Comparison of ENCODE assay signal across 13 cellular contexts in genomic region chr12:30200864-30201263, GRCh38.
DNase-seq lines count a peak whose midpoint lies in the region; ATAC-seq and TF ChIP-seq lines count a peak whose summit lies in the region.
"Had no signal": no experiment of that assay in that cellular context is flagged by ENCODE, and none has a peak within 500 bp of the region (broad histone marks: within the 10 kb centered on the region; RNA-seq: fewer than 3 reads in every experiment).

No MANE protein-coding gene starts in this region.

- H3K27ac ChIP-seq in mammary epithelial cell (ENCODE audit: insufficient read depth, low read depth, low read length), result no peak overlapping the region
- H3K27ac ChIP-seq: skin epidermis had no signal

- no peak overlapping the region for H3K4me3 Mint-ChIP-seq in activated CD4-positive, alpha-beta T cell treated with anti-CD3 and anti-CD28 coated beads for 36 hours

- POLR2A ChIA-PET in activated CD4-positive, alpha-beta T cell treated with anti-CD3 and anti-CD28 coated beads for 36 hours (lab: Charles Lee), result no interaction called here

- CTCF ChIA-PET in mammary epithelial cell (lab: Charles Lee; ENCODE audit: low non-redundant PET), result no interaction called here
- CTCF ChIA-PET in activated CD4-positive, alpha-beta T cell treated with anti-CD3 and anti-CD28 coated beads for 36 hours (lab: Charles Lee), result no interaction called here

- no peak overlapping the region for H3K27ac Mint-ChIP-seq in activated CD4-positive, alpha-beta T cell treated with anti-CD3 and anti-CD28 coated beads for 36 hours

- intact Hi-C loops in mammary epithelial cell (cut with micrococcal nuclease) (no loop called here), sciatic nerve (cut with DNase I) (no loop called here)
- intact Hi-C loops in activated CD4-positive, alpha-beta T cell treated with anti-CD3 and anti-CD28 coated beads for 36 hours (cut with DNase I, micrococcal nuclease), result no loop called here

- dilution Hi-C loops in mammary epithelial cell (cut with HindIII; ENCODE audit: low sequenced_read_pairs), result no loop called here

- H3K36me3 Mint-ChIP-seq in activated CD4-positive, alpha-beta T cell treated with anti-CD3 and anti-CD28 coated beads for 36 hours (ENCODE audit: low read depth), result no peaks in the 10 kb centered on the region

- H3K9ac ChIP-seq in mammary epithelial cell (ENCODE audit: insufficient read depth, low read length) (no peak overlapping the region), iPS-15b (ENCODE audit: low read depth, low read length) (no peak overlapping the region)

- H3K4me1 Mint-ChIP-seq in activated CD4-positive, alpha-beta T cell treated with anti-CD3 and anti-CD28 coated beads for 36 hours, result no peaks in the 10 kb centered on the region

- peak; percentile 45 for DNase-seq in ELF-1 (ENCODE audit: low read depth, low spot score)
- no peak for DNase-seq in mammary epithelial cell
- no peak for DNase-seq in sciatic nerve (ENCODE audit: low spot score)
- no peak for DNase-seq in germinal center (ENCODE audit: low spot score)
- no peak for DNase-seq in activated CD4-positive, alpha-beta T cell treated with anti-CD3 and anti-CD28 coated beads for 36 hours
- DNase-seq: activated CD4-positive, alpha-beta T cell treated with anti-CD3 and anti-CD28 coated beads, Interleukin-2, amount 50 U/mL, for 1 hour; activated effector memory CD4-positive, alpha-beta T cell treated with anti-CD3 and anti-CD28 coated beads, Interleukin-2, amount 50 U/mL, for 16 hours; Karpas-422; SW 1271 had no signal

- H3K79me2 ChIP-seq in mammary epithelial cell (ENCODE audit: insufficient read depth, low read length), result no peaks in the 10 kb centered on the region

- no TSS peak for BruUV-seq in mammary epithelial cell (replicated peaks; lab: Mats Ljungman, UMichigan)

- ATAC-seq in sciatic nerve (peak; percentile 39), HG02938 (IDR thresholded peaks at IDR 0.05; ENCODE audit: unreplicated experiment) (no peak), GM19397 (IDR thresholded peaks at IDR 0.05; ENCODE audit: unreplicated experiment) (no peak)
- no peak for ATAC-seq in activated CD4-positive, alpha-beta T cell treated with anti-CD3 and anti-CD28 coated beads for 36 hours

- TF ChIP-seq CTCF in mammary epithelial cell (conservative IDR thresholded peaks at IDR 0.05 in 1 of 2, IDR thresholded peaks at IDR 0.05 in 1 of 2; ENCODE audit: extremely low read depth in 1 of 2, insufficient read depth in 1 of 2, low read depth in 1 of 2, low read length in 2 of 2), result no peak

- in situ Hi-C loops in mammary epithelial cell (cut with MboI; ENCODE audit: low sequenced_read_pairs in 2 of 2), result no loop called here

- peaks cover 15% of the 10 kb centered on the region for H3K27me3 Mint-ChIP-seq in activated CD4-positive, alpha-beta T cell treated with anti-CD3 and anti-CD28 coated beads for 36 hours

- H3K27me3 ChIP-seq in mammary epithelial cell (ENCODE audit: insufficient read depth, low read length) (peaks cover 12% of the 10 kb centered on the region), iPS-15b (ENCODE audit: control insufficient read depth, insufficient read depth, low read length) (peaks cover 28% of the 10 kb centered on the region)

- H3K4me3 ChIP-seq in mammary epithelial cell (replicated peaks in 1 of 3; ENCODE audit: insufficient read depth in 1 of 3, low read depth in 2 of 3, low read length in 3 of 3) (peak overlapping the region in 1 of 3 experiments; percentile 29), iPS-15b (ENCODE audit: low read depth, low read length) (peak overlapping the region; percentile 52)

- peaks cover 5% of the 10 kb centered on the region for H3K4me1 ChIP-seq in mammary epithelial cell (ENCODE audit: insufficient read depth, low read length)
- peaks cover 9% of the 10 kb centered on the region for H3K4me1 ChIP-seq in iPS-15b (ENCODE audit: control insufficient read depth, insufficient read depth, low read length)

- H3K9me3 ChIP-seq in mammary epithelial cell (replicated peaks; ENCODE audit: insufficient read depth, low read length) (no peaks in the 10 kb centered on the region), iPS-15b (ENCODE audit: control insufficient read depth, insufficient read depth, low read length) (no peaks in the 10 kb centered on the region)

- peak overlapping the region; percentile 81 for H3K4me2 ChIP-seq in mammary epithelial cell (ENCODE audit: insufficient read depth, low read depth, low read length)

- no peaks in the 10 kb centered on the region for H3K9me3 Mint-ChIP-seq in activated CD4-positive, alpha-beta T cell treated with anti-CD3 and anti-CD28 coated beads for 36 hours (ENCODE audit: low read depth)

- H3K36me3 ChIP-seq in mammary epithelial cell (ENCODE audit: insufficient read depth, low read length), result no peaks in the 10 kb centered on the region
- no peaks in the 10 kb centered on the region for H3K36me3 ChIP-seq in iPS-15b (ENCODE audit: control insufficient read depth, insufficient read depth, low read length)

- H4K20me1 ChIP-seq in mammary epithelial cell (ENCODE audit: insufficient read depth, low read length), result no peaks in the 10 kb centered on the region

- 6% methylated on average over 10 of the region's 24 CpGs for WGBS in mammary epithelial cell (ENCODE audit: low coverage, missing lambda C conversion rate)

- H2AFZ ChIP-seq in mammary epithelial cell (ENCODE audit: low read depth, low read length), result no peak overlapping the region
